Comparison of ENCODE assay signal across 8 cellular contexts in genomic region chr7:157011333-157012112, GRCh38. TPM values are rescaled to one million over a fixed set of nuclear protein-coding genes. Genes with fewer than 3 reads are reported as not detected.
DNase-seq lines count a peak whose midpoint lies in the region; ATAC-seq, FAIRE-seq and TF ChIP-seq lines count a peak whose summit lies in the region.
"Had no signal": no experiment of that assay in that cellular context is flagged by ENCODE, and none has a peak within 500 bp of the region (broad histone marks: within the 10 kb centered on the region; RNA-seq: fewer than 3 reads in every experiment).

No MANE protein-coding gene starts in this region.

- peaks cover 7% of the 10 kb centered on the region for H3K36me3 Mint-ChIP-seq in progenitor cell of endocrine pancreas (ENCODE audit: insufficient read depth)

- H3K79me2 ChIP-seq in KMS-11 (ENCODE audit: insufficient read depth, low read depth) = peaks cover 75% of the 10 kb centered on the region
- no peaks in the 10 kb centered on the region for H3K79me2 ChIP-seq in GM12878 (ENCODE audit: control insufficient read depth, insufficient read depth, low read length)

- TF ChIP-seq CTCF in KMS-11 (conservative IDR thresholded peaks at IDR 0.05; ENCODE audit: low read depth, low read length) (no peak), GM12878 (IDR thresholded peaks at IDR 0.05 in 2 of 3, conservative IDR thresholded peaks at IDR 0.05 in 1 of 3; ENCODE audit: control insufficient read depth in 2 of 3, extremely low read depth in 1 of 3, insufficient read depth in 1 of 3, low read depth in 3 of 3, low read length in 3 of 3) (no peak), progenitor cell of endocrine pancreas (IDR thresholded peaks at IDR 0.05; ENCODE audit: unreplicated experiment) (no peak), foreskin fibroblast (IDR thresholded peaks at IDR 0.05; ENCODE audit: low read depth, low read length) (no peak)

- H3K27ac ChIP-seq in KMS-11 (peak overlapping the region; percentile 92), GM12878 (ENCODE audit: control insufficient read depth, insufficient read depth) (no peak overlapping the region)

- H3K4me2 ChIP-seq in KMS-11 (peak overlapping the region; percentile 89), GM12878 (ENCODE audit: control insufficient read depth, insufficient read depth) (peak overlapping the region; percentile 98)

- FAIRE-seq in GM18507 (lab: Jason Lieb, UNC) = peak; percentile 66
- no peak for FAIRE-seq in GM12878 (lab: Jason Lieb, UNC)

- SMC1A ChIA-PET in GM12878 (lab: Charles Lee; ENCODE audit: uncharacterized antibody, unreplicated experiment) = interaction anchor here (0.6 kb wide), 1 partner anchor 1291 kb away, joined by 3 read pairs; no protein-coding TSS in a partner anchor

- RAD21 ChIA-PET in GM12878 (lab: Charles Lee; ENCODE audit: unreplicated experiment) = interaction anchor here (1.6 kb wide), 1 partner anchor 118 kb away, joined by 5 read pairs; the partner anchor contains the start of gene LMBR1

- H3K4me3 Mint-ChIP-seq in progenitor cell of endocrine pancreas (ENCODE audit: low read depth) = peak overlapping the region; percentile 75

- peaks cover 53% of the 10 kb centered on the region for H3K4me1 Mint-ChIP-seq in progenitor cell of endocrine pancreas (ENCODE audit: low read depth)

- POLR2A ChIA-PET in GM12878 (lab: Charles Lee) = no interaction called here

- no TSS peak for BruUV-seq in GM12878 (replicated peaks; lab: Mats Ljungman, UMichigan)

- intact Hi-C loops in GM12878 (cut with micrococcal nuclease; ENCODE audit: unreplicated experiment) = loop anchor here (2.0 to 10.0 kb wide), 3 partner anchors 117 to 343 kb away; partner anchors contain the start of genes LMBR1 and UBE3C

- no peaks in the 10 kb centered on the region for H4K20me1 ChIP-seq in KMS-11 (ENCODE audit: insufficient read depth)
- no peaks in the 10 kb centered on the region for H4K20me1 ChIP-seq in GM12878 (ENCODE audit: control insufficient read depth, insufficient read depth)

- H3K9ac ChIP-seq in KMS-11 (peak overlapping the region; percentile 99), GM12878 (ENCODE audit: control insufficient read depth, insufficient read depth, low read length) (no peak overlapping the region)

- TF ChIP-seq POLR2A in GM12878 (IDR thresholded peaks at IDR 0.05; ENCODE audit: low read depth, low read length) = no peak

- H3K4me1 ChIP-seq in KMS-11 (ENCODE audit: low read depth, poor library complexity, severe bottlenecking) (peaks cover 59% of the 10 kb centered on the region), GM12878 (ENCODE audit: control insufficient read depth, insufficient read depth, low read length) (peaks cover 26% of the 10 kb centered on the region)

- TF ChIP-seq RAD21 in GM12878 (IDR thresholded peaks at IDR 0.05; ENCODE audit: insufficient read depth, low read depth, low read length) = no peak

- H3K27me3 ChIP-seq in KMS-11 (ENCODE audit: insufficient read depth, low read depth) (no peaks in the 10 kb centered on the region), GM12878 (replicated peaks in 1 of 2; ENCODE audit: control insufficient read depth in 2 of 2, insufficient read depth in 2 of 2, low read length in 1 of 2) (peaks cover 0 to 6% of the 10 kb centered on the region in 2 experiments; a peak in 1 of 4 replicates)

- H3K27me3 Mint-ChIP-seq in progenitor cell of endocrine pancreas = peaks cover 17% of the 10 kb centered on the region

- peak overlapping the region; percentile 84 for H3K4me3 ChIP-seq in KMS-11 (IDR thresholded peaks at IDR 0.05; ENCODE audit: insufficient read depth, low read depth, low read length)
- H3K4me3 ChIP-seq in GM12878 = peak overlapping the region; percentile 74
- no peak overlapping the region for H3K4me3 ChIP-seq in foreskin fibroblast (ENCODE audit: low read depth in 1 of 2, low read length in 2 of 2)

- CTCF ChIA-PET in GM12878 (lab: Yijun Ruan, JAX) = interaction anchor here (1.6 kb wide), 1 partner anchor 62 kb away, joined by 3 read pairs; the partner anchor contains the start of gene NOM1

- WGBS in GM12878 (ENCODE audit: insufficient coverage, insufficient replicate concordance, low lambda C conversion rate, missing lambda C conversion rate) = 8% methylated on average over 37 of the region's 37 CpGs

- H3K27ac Mint-ChIP-seq in progenitor cell of endocrine pancreas = peak overlapping the region; percentile 83

- no peaks in the 10 kb centered on the region for H3K9me3 Mint-ChIP-seq in progenitor cell of endocrine pancreas (ENCODE audit: low read depth)

- ATAC-seq in GM12878 = peak; percentile 17

- H3K36me3 ChIP-seq in KMS-11 (ENCODE audit: insufficient read depth) (no peaks in the 10 kb centered on the region; the same call in 1 of the 2 replicates), GM12878 (ENCODE audit: control insufficient read depth in 2 of 2, insufficient read depth in 2 of 2, low read length in 1 of 2) (no peaks in the 10 kb centered on the region)

- TF ChIP-seq EP300 in GM12878 (IDR thresholded peaks at IDR 0.05; ENCODE audit: borderline replicate concordance in 1 of 2, control insufficient read depth in 1 of 2, low read depth in 2 of 2, low read length in 2 of 2) = no peak

- H2AFZ ChIP-seq in KMS-11 (ENCODE audit: low read depth) (peak overlapping the region; percentile 56), GM12878 (ENCODE audit: control insufficient read depth, low read depth, low read length) (peak overlapping the region; percentile 91)

- in situ Hi-C loops in GM12878 (cut with MboI) = no loop called here

- no peaks in the 10 kb centered on the region for H3K9me3 ChIP-seq in GM12878 (replicated peaks; ENCODE audit: control insufficient read depth, insufficient read depth, low read length)

- no peak for DNase-seq in GM18507 (ENCODE audit: extremely low spot score, insufficient read length, low read depth)
- no peak for DNase-seq in GM12878 (ENCODE audit: low read depth, low spot score)
- DNase-seq in progenitor cell of endocrine pancreas (ENCODE audit: low spot score, unreplicated experiment) = no peak
- DNase-seq in NCI-H2227 treated with DMSO at 0.1 percent for 48 hours (lab: John Stamatoyannopoulos, UW) = no peak
- DNase-seq in KG1 (lab: John Stamatoyannopoulos, UW) = no peak
- no peak for DNase-seq in foreskin fibroblast

TF ChIP-seq in GM12878, 131 proteins besides CTCF, POLR2A, EP300 and RAD21 (continues in another document):
- TF ChIP-seq ZNF24 (IDR thresholded peaks at IDR 0.05) = no peak
- peak; percentile 51; the same call in 1 of the 2 replicates for TF ChIP-seq ZNF687 (IDR thresholded peaks at IDR 0.05)
- no peak for TF ChIP-seq YY1 (IDR thresholded peaks at IDR 0.05; ENCODE audit: low read depth, low read length)
- TF ChIP-seq PAX5 (IDR thresholded peaks at IDR 0.05; ENCODE audit: borderline replicate concordance, low read depth, low read length) = peak; percentile 51; the same call in 1 of the 2 replicates
- no peak for TF ChIP-seq CREB1 (IDR thresholded peaks at IDR 0.05; ENCODE audit: low read depth)
- TF ChIP-seq MTA2 (IDR thresholded peaks at IDR 0.05; ENCODE audit: low read depth) = no peak
- no peak for TF ChIP-seq ESRRA (IDR thresholded peaks at IDR 0.05; ENCODE audit: low read length)

RNA-seq across cellular contexts. Expression of gene MNX1, which starts 1.1 kb away (rescaled TPM):
- 1.7 and 2.8 TPM in 2 replicates for total RNA-seq in GM12878 (2013; cell fraction: nucleolus; rRNA removed)
- 1.0 and 1.3 TPM in 2 replicates for total RNA-seq in GM12878 (2014; rRNA removed)
- total RNA-seq in GM12878 (2014; rRNA removed; fragmentation: Illumina TruSeq; extraction: Trizol) = 0.54 and 0.60 TPM in 2 replicates
- 1.8 and 2.3 TPM in 2 replicates for total RNA-seq in GM12878 (2021)
- polyA plus RNA-seq in GM12878 (2011; ENCODE audit: low read depth) = not detected
- polyA plus RNA-seq in GM12878 (2011; rRNA removed) = 1.9 and 2.3 TPM in 2 replicates
- polyA plus RNA-seq in GM12878 (2011; cell fraction: cytosol; rRNA removed) = 1.5 and 2.7 TPM in 2 replicates
- 12.1 and 18.3 TPM in 2 replicates for polyA plus RNA-seq in GM12878 (2011; cell fraction: nucleus; rRNA removed)
- polyA plus RNA-seq in GM12878 (2012) = 0.91 and 0.92 TPM in 2 replicates
- 0.48 TPM in 1 of 2 replicates, not detected in the other for polyA plus RNA-seq in GM12878 (2014; fragmentation: Illumina TruSeq; extraction: Trizol)
- polyA plus RNA-seq in GM12878 (2014; fragmentation: Nextera tagmentation; extraction: Ambion mirVana) = under 1 TPM in 1 of 2 experiments, not detected in 1; 0.22 TPM
- polyA plus RNA-seq in GM12878 (2014; rRNA removed) = 1.7 and 2.7 TPM in 2 replicates
- polyA plus RNA-seq in GM12878 (2016; fragmentation: Nextera tagmentation; extraction: Ambion mirVana) = 1 to 10 TPM in 1 of 2 experiments, under 1 TPM in 1; 0.32 to 1.4 TPM
- polyA minus RNA-seq in GM12878 (2011; rRNA and poly(A)+ RNA removed) = 1.1 and 3.8 TPM in 2 replicates
- 1.2 and 2.5 TPM in 2 replicates for polyA minus RNA-seq in GM12878 (2011; cell fraction: cytosol; rRNA and poly(A)+ RNA removed)
- polyA minus RNA-seq in GM12878 (2011; cell fraction: nucleus; rRNA and poly(A)+ RNA removed) = 7.1 and 11.5 TPM in 2 replicates
- total RNA-seq in progenitor cell of endocrine pancreas = 86.5 and 103 TPM in 2 replicates
- total RNA-seq: aorta had no signal

Comparison
In these comparisons a context has a peak if more than half of its experiments do, and no peak if none do; other contexts are left out.
1. H3K4me3 ChIP-seq: peak in KMS-11 (single experiment) and GM12878 (single experiment); none in foreskin fibroblast (0 of 2).
2. RNA of gene MNX1, which starts 1.1 kb away (total RNA-seq): 86.5 to 103 TPM in progenitor cell of endocrine pancreas; 0.54 to 2.8 TPM in GM12878; every median in the first group is over 10 times any median in the second.